Comparison of ENCODE assay signal across 1 cellular context in genomic region chr17:16199093-16199492, GRCh38.
A peak's percentile ranks its signal among the peaks of the same experiment; 100 is the strongest.
TF ChIP-seq lines count a peak whose summit lies in the region.

No MANE protein-coding gene starts in this region.

TF ChIP-seq in HepG2, 621 proteins besides CTCF, POLR2A, EP300 and RAD21:
- TF ChIP-seq MZF1 (CRISPR knock-in tag; IDR thresholded peaks at IDR 0.05; ENCODE audit: borderline replicate concordance), result no peak
- no peak for TF ChIP-seq HHEX (CRISPR knock-in tag; IDR thresholded peaks at IDR 0.05)
- no peak for TF ChIP-seq REL (CRISPR knock-in tag; conservative IDR thresholded peaks at IDR 0.05)
- TF ChIP-seq KMT2B (CRISPR knock-in tag; IDR thresholded peaks at IDR 0.05), result no peak
- TF ChIP-seq MED8 (CRISPR knock-in tag; IDR thresholded peaks at IDR 0.05; ENCODE audit: insufficient replicate concordance), result no peak
- TF ChIP-seq ZNF83 (CRISPR knock-in tag; IDR thresholded peaks at IDR 0.05; ENCODE audit: borderline replicate concordance), result no peak
- peak; percentile 13; the same call in 1 of the 2 replicates for TF ChIP-seq THRA (CRISPR knock-in tag; IDR thresholded peaks at IDR 0.05; ENCODE audit: borderline replicate concordance)
- no peak for TF ChIP-seq ZSCAN20 (CRISPR knock-in tag; IDR thresholded peaks at IDR 0.05; ENCODE audit: borderline replicate concordance)
- TF ChIP-seq NR2F1 (CRISPR knock-in tag; IDR thresholded peaks at IDR 0.05), result no peak
